Comparison of ENCODE assay signal across 1 cellular context in the genomic region with DNA sequence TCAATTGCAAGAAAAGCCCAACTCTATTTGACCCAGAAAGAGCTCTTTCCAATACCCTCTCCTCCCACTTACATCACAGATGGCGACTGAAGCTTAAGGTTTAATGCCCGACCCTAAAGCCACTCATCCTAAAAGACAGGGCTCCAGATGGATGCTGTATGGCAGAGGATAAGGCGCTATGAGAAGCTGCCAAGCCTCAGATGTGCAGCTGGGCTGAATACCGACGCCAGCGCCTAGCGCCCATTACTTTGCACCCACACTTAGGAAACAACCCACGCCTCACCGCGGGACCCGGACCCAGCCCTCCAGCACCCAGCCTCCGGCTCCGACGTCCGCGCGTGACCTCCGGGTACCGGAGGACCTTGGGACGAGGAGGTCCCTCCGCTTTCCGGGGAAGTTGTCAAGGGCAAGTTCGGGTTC.
TF ChIP-seq lines count a peak whose summit lies in the region.

No MANE protein-coding gene starts in this region.

TF ChIP-seq in H1, 55 proteins besides CTCF, POLR2A, EP300 and RAD21:
- TF ChIP-seq SP2 (IDR thresholded peaks at IDR 0.05; ENCODE audit: low read length) (no peak), ZNF274 (IDR thresholded peaks at IDR 0.05; ENCODE audit: borderline replicate concordance, extremely low read depth, low read length) (no peak), CHD7 (IDR thresholded peaks at IDR 0.05; ENCODE audit: insufficient replicate concordance, low read length) (no peak), KDM5A (IDR thresholded peaks at IDR 0.05; ENCODE audit: low read length) (peak; percentile 41; the same call in 1 of the 2 replicates), BRCA1 (IDR thresholded peaks at IDR 0.05; ENCODE audit: low read depth, low read length) (no peak), RNF2 (IDR thresholded peaks at IDR 0.05; ENCODE audit: borderline replicate concordance, low read depth, low read length, missing control alignments, poor library complexity, severe bottlenecking) (no peak), CBX5 (IDR thresholded peaks at IDR 0.05; ENCODE audit: low read depth, low read length) (no peak), SAP30 (IDR thresholded peaks at IDR 0.05; ENCODE audit: insufficient read depth, insufficient replicate concordance, low read length) (peak; percentile 63), PHF8 (conservative IDR thresholded peaks at IDR 0.05; ENCODE audit: low read depth, low read length) (no peak; the same call in 1 of the 2 replicates), MAFK (IDR thresholded peaks at IDR 0.05; ENCODE audit: low read depth, low read length) (no peak), CTBP2 (IDR thresholded peaks at IDR 0.05; ENCODE audit: borderline replicate concordance, insufficient read depth, insufficient read length, low read length) (no peak), HDAC2 (IDR thresholded peaks at IDR 0.05; ENCODE audit: borderline replicate concordance in 1 of 2, low read depth in 2 of 2, low read length in 2 of 2) (peak in 1 of 2 experiments; percentile 45; a peak in 1 of 4 replicates), SIN3A (conservative IDR thresholded peaks at IDR 0.05 in 1 of 2, IDR thresholded peaks at IDR 0.05 in 1 of 2; ENCODE audit: low read depth in 1 of 2, low read length in 2 of 2) (no peak; a peak in 1 of 4 replicates), FOSL1 (IDR thresholded peaks at IDR 0.05; ENCODE audit: insufficient read depth, low read depth, low read length) (no peak), CEBPB (IDR thresholded peaks at IDR 0.05; ENCODE audit: low read depth, low read length) (no peak), TEAD4 (IDR thresholded peaks at IDR 0.05; ENCODE audit: low read depth, low read length) (no peak)
- TF ChIP-seq, protein P1, sequence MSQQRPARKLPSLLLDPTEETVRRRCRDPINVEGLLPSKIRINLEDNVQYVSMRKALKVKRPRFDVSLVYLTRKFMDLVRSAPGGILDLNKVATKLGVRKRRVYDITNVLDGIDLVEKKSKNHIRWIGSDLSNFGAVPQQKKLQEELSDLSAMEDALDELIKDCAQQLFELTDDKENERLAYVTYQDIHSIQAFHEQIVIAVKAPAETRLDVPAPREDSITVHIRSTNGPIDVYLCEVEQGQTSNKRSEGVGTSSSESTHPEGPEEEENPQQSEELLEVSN (IDR thresholded peaks at IDR 0.05), result no peak
